Comparison of ENCODE assay signal across 8 cellular contexts in genomic region chr7:90298145-90299038, GRCh38. TPM values are rescaled to one million over a fixed set of nuclear protein-coding genes. Genes with fewer than 3 reads are reported as not detected.
A peak's percentile ranks its signal among the peaks of the same experiment; 100 is the strongest.
DNase-seq lines count a peak whose midpoint lies in the region; ATAC-seq and TF ChIP-seq lines count a peak whose summit lies in the region.

No MANE protein-coding gene starts in this region.

- H2BK5ac ChIP-seq in trophoblast cell (ENCODE audit: low read depth, low read length, poor library complexity): no peak overlapping the region

- H3K9me3 ChIP-seq in fibroblast of lung (ENCODE audit: control insufficient read depth, insufficient read depth, low read depth, low read length): no peaks in the 10 kb centered on the region
- no peaks in the 10 kb centered on the region for H3K9me3 ChIP-seq in trophoblast cell (ENCODE audit: insufficient read depth, low read depth, low read length)

- peak; percentile 91 for ATAC-seq in GM21360 (IDR thresholded peaks at IDR 0.05; ENCODE audit: unreplicated experiment)
- no peak for ATAC-seq in HG03135 (IDR thresholded peaks at IDR 0.05; ENCODE audit: unreplicated experiment)

- H3K36me3 ChIP-seq in fibroblast of lung (ENCODE audit: control insufficient read depth, insufficient read depth, low read length) (no peaks in the 10 kb centered on the region), trophoblast cell (ENCODE audit: control insufficient read depth in 1 of 2, insufficient read depth in 2 of 2, low read length in 2 of 2) (no peaks in the 10 kb centered on the region)

- H2AK5ac ChIP-seq in trophoblast cell (ENCODE audit: low read length): no peak overlapping the region

- H3K4ac ChIP-seq in trophoblast cell (ENCODE audit: low read depth, low read length): no peak overlapping the region

- no peak overlapping the region for H2BK120ac ChIP-seq in trophoblast cell (ENCODE audit: insufficient read depth, low read length, poor library complexity)

- no peak overlapping the region for H3K14ac ChIP-seq in trophoblast cell (ENCODE audit: low read length)

- H3K27me3 ChIP-seq in fibroblast of lung (ENCODE audit: control insufficient read depth, insufficient read depth, low read length): no peaks in the 10 kb centered on the region
- no peaks in the 10 kb centered on the region for H3K27me3 ChIP-seq in trophoblast cell (ENCODE audit: insufficient read depth, low read length)

- no peaks in the 10 kb centered on the region for H4K20me1 ChIP-seq in fibroblast of lung (ENCODE audit: control insufficient read depth, extremely low read depth, insufficient read depth, low read length)

- H2BK12ac ChIP-seq in trophoblast cell (ENCODE audit: low read length): no peak overlapping the region

- no peaks in the 10 kb centered on the region for H3K79me2 ChIP-seq in fibroblast of lung (ENCODE audit: control insufficient read depth, insufficient read depth, low read length)
- H3K79me2 ChIP-seq in trophoblast cell (ENCODE audit: control insufficient read depth, insufficient read depth, low read length, poor library complexity): no peaks in the 10 kb centered on the region

- H4K91ac ChIP-seq in trophoblast cell (ENCODE audit: low read depth, low read length): no peak overlapping the region

- H3K79me1 ChIP-seq in trophoblast cell (ENCODE audit: low read length): no peaks in the 10 kb centered on the region

- DNase-seq in Daoy (ENCODE audit: low read depth): peak; percentile 59
- peak; percentile 71 for DNase-seq in HT1080 (ENCODE audit: low read depth)
- peak; percentile 70 for DNase-seq in RPMI7951 (ENCODE audit: low read depth)
- peak; percentile 74 to 76 for DNase-seq in fibroblast of lung (ENCODE audit: low read depth in 2 of 2)
- peak; percentile 3 to 57 for DNase-seq in trophoblast cell
- DNase-seq in NCI-H187 treated with DMSO at 0.1 percent for 48 hours (lab: John Stamatoyannopoulos, UW): no peak

- no peak overlapping the region for H3K27ac ChIP-seq in fibroblast of lung (ENCODE audit: insufficient read depth, low read length)
- H3K27ac ChIP-seq in trophoblast cell (ENCODE audit: low read depth, low read length): no peak overlapping the region

- H3K9ac ChIP-seq in fibroblast of lung (ENCODE audit: insufficient read depth, low read length) (no peak overlapping the region), trophoblast cell (ENCODE audit: low read length) (no peak overlapping the region)

- H2AFZ ChIP-seq in fibroblast of lung (ENCODE audit: low read length) (no peak overlapping the region), trophoblast cell (ENCODE audit: insufficient read depth, low read length, poor library complexity) (no peak overlapping the region)

- H3K4me3 ChIP-seq in fibroblast of lung (replicated peaks in 1 of 4; ENCODE audit: control extremely low read depth in 1 of 4, insufficient read depth in 1 of 4, low read depth in 3 of 4, low read length in 4 of 4) (no peak overlapping the region), trophoblast cell (ENCODE audit: low read depth, low read length) (no peak overlapping the region)

- WGBS in trophoblast cell (ENCODE audit: extremely low coverage, insufficient coverage, insufficient read length): no CpG with 5 or more reads among the region's 5 CpGs

- H3K23ac ChIP-seq in trophoblast cell (ENCODE audit: low read length): no peak overlapping the region

- H4K12ac ChIP-seq in trophoblast cell (ENCODE audit: low read depth, low read length): no peak overlapping the region

- H3K4me2 ChIP-seq in fibroblast of lung (ENCODE audit: extremely low read depth, insufficient read depth, low read length): no peak overlapping the region
- H3K4me2 ChIP-seq in trophoblast cell (ENCODE audit: low read length): no peak overlapping the region

- peak; percentile 82 to 88 for TF ChIP-seq CTCF in fibroblast of lung (conservative IDR thresholded peaks at IDR 0.05 in 1 of 2, IDR thresholded peaks at IDR 0.05 in 1 of 2; ENCODE audit: low read depth in 1 of 2, low read length in 2 of 2)

- no peak overlapping the region for H4K8ac ChIP-seq in trophoblast cell (ENCODE audit: low read depth, low read length)

- H3K18ac ChIP-seq in trophoblast cell (ENCODE audit: low read length): no peak overlapping the region

- H3K4me1 ChIP-seq in fibroblast of lung (ENCODE audit: control insufficient read depth, extremely low read depth, insufficient read depth, low read length) (no peaks in the 10 kb centered on the region), trophoblast cell (ENCODE audit: control insufficient read depth in 1 of 2, insufficient read depth in 2 of 2, low read length in 2 of 2) (no peaks in the 10 kb centered on the region)

RNA-seq across cellular contexts. Expression of gene FAM237B, which starts 22.7 kb away (rescaled TPM):
- total RNA-seq in Daoy (2014; rRNA removed; shearing (Covaris generic)): not detected in 2 replicates
- total RNA-seq in HT1080 (2014; rRNA removed; shearing (Covaris generic)): not detected in 2 replicates
- not detected in 2 replicates for polyA plus RNA-seq in HT1080 (2015; cell fraction: cytosol; rRNA removed)
- polyA plus RNA-seq in HT1080 (2015; cell fraction: nucleus; rRNA removed): not detected in 2 replicates
- not detected in 2 replicates for total RNA-seq in RPMI7951 (2014; rRNA removed; shearing (Covaris generic))
- under 0.01 TPM in 1 of 2 replicates, not detected in the other for total RNA-seq in fibroblast of lung
- polyA plus RNA-seq in fibroblast of lung: 0.03 TPM in 1 of 2 replicates, not detected in the other
- not detected in 2 replicates for polyA plus RNA-seq in fibroblast of lung (2012)
- not detected in 2 replicates for polyA minus RNA-seq in fibroblast of lung (ENCODE audit: low replicate concordance)
- not detected in 2 replicates for polyA plus RNA-seq in trophoblast cell (2013)

RNA-seq across cellular contexts. Expression of gene GTPBP10, which starts 48.1 kb away (rescaled TPM):
- 13.7 and 52.5 TPM in 2 replicates for total RNA-seq in Daoy (2014; rRNA removed; shearing (Covaris generic))
- total RNA-seq in HT1080 (2014; rRNA removed; shearing (Covaris generic)): 15.1 and 15.5 TPM in 2 replicates
- 20.0 and 24.1 TPM in 2 replicates for polyA plus RNA-seq in HT1080 (2015; cell fraction: cytosol; rRNA removed)
- polyA plus RNA-seq in HT1080 (2015; cell fraction: nucleus; rRNA removed): 35.5 and 38.2 TPM in 2 replicates
- total RNA-seq in RPMI7951 (2014; rRNA removed; shearing (Covaris generic)): 27.5 and 28.1 TPM in 2 replicates
- total RNA-seq in fibroblast of lung: 13.4 and 18.7 TPM in 2 replicates
- 18.6 and 24.7 TPM in 2 replicates for polyA plus RNA-seq in fibroblast of lung
- polyA plus RNA-seq in fibroblast of lung (2012): 10.0 and 12.7 TPM in 2 replicates
- 0.04 and 0.52 TPM in 2 replicates for polyA minus RNA-seq in fibroblast of lung (ENCODE audit: low replicate concordance)
- 19.0 and 19.9 TPM in 2 replicates for polyA plus RNA-seq in trophoblast cell (2013)

RNA-seq across cellular contexts. Expression of gene CFAP69, which starts 53.4 kb away (rescaled TPM):
- total RNA-seq in Daoy (2014; rRNA removed; shearing (Covaris generic)): 3.9 and 4.9 TPM in 2 replicates
- total RNA-seq in HT1080 (2014; rRNA removed; shearing (Covaris generic)): 2.3 and 2.5 TPM in 2 replicates
- 1.1 and 2.2 TPM in 2 replicates for polyA plus RNA-seq in HT1080 (2015; cell fraction: cytosol; rRNA removed)
- 9.2 and 9.8 TPM in 2 replicates for polyA plus RNA-seq in HT1080 (2015; cell fraction: nucleus; rRNA removed)
- 2.1 and 4.2 TPM in 2 replicates for total RNA-seq in RPMI7951 (2014; rRNA removed; shearing (Covaris generic))
- 6.2 and 7.1 TPM in 2 replicates for total RNA-seq in fibroblast of lung
- polyA plus RNA-seq in fibroblast of lung: 0.99 and 1.3 TPM in 2 replicates
- 1.4 and 2.1 TPM in 2 replicates for polyA plus RNA-seq in fibroblast of lung (2012)
- 0.43 TPM in 1 of 2 replicates, not detected in the other for polyA minus RNA-seq in fibroblast of lung (ENCODE audit: low replicate concordance)
- 0.31 and 0.40 TPM in 2 replicates for polyA plus RNA-seq in trophoblast cell (2013)
